Comparison of ENCODE assay signal across 12 cellular contexts in genomic region chr5:145360936-145361335, GRCh38.
"Had no signal": no experiment of that assay in that cellular context is flagged by ENCODE, and none has a peak within 500 bp of the region (broad histone marks: within the 10 kb centered on the region; RNA-seq: fewer than 3 reads in every experiment).

No MANE protein-coding gene starts in this region.

- H3K27ac ChIP-seq: hepatocyte, neural progenitor cell, right atrium auricular region, spleen had no signal

- DNase-seq: activated CD4-positive, alpha-beta T cell treated with anti-CD3 and anti-CD28 coated beads, Interleukin-2, amount 50 U/mL, for 1 hour; activated CD4-positive, CD25-positive, alpha-beta regulatory T cell; activated naive CD4-positive, alpha-beta T cell treated with anti-CD3 and anti-CD28 coated beads, Interleukin-2, amount 50 U/mL, for 16 hours; activated T-cell treated with anti-CD3 and anti-CD28 coated beads for 4 hours; amniotic stem cell; kidney glomerular epithelial cell; spleen; stimulated activated CD4-positive, alpha-beta T cell treated with anti-CD3 and anti-CD28 coated beads, Interleukin-2, amount 100 ng/mL, for 24 hours; stimulated activated naive CD4-positive, alpha-beta T cell had no signal

- H3K36me3 ChIP-seq: neural progenitor cell, right atrium auricular region, spleen had no signal

- H3K4me1 ChIP-seq: neural progenitor cell, right atrium auricular region, spleen had no signal

- H3K4me2 ChIP-seq: hepatocyte, neural progenitor cell had no signal

- H3K27me3 ChIP-seq: hepatocyte, neural progenitor cell, right atrium auricular region, spleen had no signal

- H3K9ac ChIP-seq: neural progenitor cell had no signal

- H2AFZ ChIP-seq: hepatocyte, neural progenitor cell had no signal

- H3K4me3 ChIP-seq: hepatocyte, neural progenitor cell, right atrium auricular region, spleen had no signal

- H3K79me2 ChIP-seq: hepatocyte had no signal

- H3K9me3 ChIP-seq: right atrium auricular region had no signal
